8 cellular contexts compared by ENCODE assay signal in the genomic region with DNA sequence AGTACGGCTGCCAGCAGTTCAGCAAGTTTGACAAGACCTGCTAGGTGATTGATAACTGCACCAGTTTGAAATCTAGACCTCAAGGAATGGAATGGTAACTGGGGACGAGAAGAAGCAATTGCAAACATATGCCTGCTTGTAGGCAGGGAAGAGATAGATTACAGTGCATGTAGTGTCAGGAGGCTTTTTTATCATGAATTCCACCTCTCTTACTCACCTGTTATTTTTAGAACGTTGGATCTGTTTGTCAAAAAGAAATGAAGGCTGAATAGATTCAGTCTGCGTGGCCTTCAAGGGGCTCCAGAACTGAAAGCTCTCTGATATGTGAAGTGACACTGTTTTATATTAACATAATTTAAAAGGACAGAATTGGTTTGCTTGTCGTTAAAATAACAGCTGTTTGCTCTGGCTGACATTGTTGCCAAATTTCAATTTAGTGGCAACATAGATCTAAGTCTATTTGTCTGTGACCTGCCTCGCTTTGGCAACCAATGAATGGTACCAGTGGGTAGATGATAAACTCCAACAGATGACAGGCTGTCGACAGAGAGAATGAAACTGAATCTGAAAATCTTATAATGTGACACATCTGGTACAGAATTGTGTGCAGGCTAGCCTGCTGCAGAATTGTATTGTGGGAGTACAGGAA.
DNase-seq lines count a peak whose midpoint lies in the region; ATAC-seq and TF ChIP-seq lines count a peak whose summit lies in the region.

No MANE protein-coding gene starts in this region.

- H3K27me3 ChIP-seq in brain microvascular endothelial cell (replicated peaks): no peaks in the 10 kb centered on the region
- no peaks in the 10 kb centered on the region for H3K27me3 ChIP-seq in muscle layer of duodenum (ENCODE audit: low read depth, low read length)
- H3K27me3 ChIP-seq in CD8-positive, alpha-beta T cell (ENCODE audit: insufficient read depth, low read length): no peaks in the 10 kb centered on the region
- no peaks in the 10 kb centered on the region for H3K27me3 ChIP-seq in upper lobe of left lung

- H3K4me1 Mint-ChIP-seq in CD8-positive, alpha-beta T cell (ENCODE audit: low read depth): peaks cover 10% of the 10 kb centered on the region

- no peaks in the 10 kb centered on the region for H3K9me3 Mint-ChIP-seq in CD8-positive, alpha-beta T cell

- POLR2A ChIA-PET in CD8-positive, alpha-beta T cell (lab: Charles Lee): no interaction called here

- no peaks in the 10 kb centered on the region for H3K27me3 Mint-ChIP-seq in CD8-positive, alpha-beta T cell (ENCODE audit: low read depth)

- intact Hi-C loops in CD8-positive, alpha-beta T cell (cut with DNase I, micrococcal nuclease): no loop called here

- H3K4me1 ChIP-seq in muscle layer of duodenum (ENCODE audit: control insufficient read depth in 1 of 2, insufficient read depth in 2 of 2, low read length in 2 of 2) (peaks cover 3 to 10% of the 10 kb centered on the region in 2 donors), upper lobe of left lung (peaks cover 0 to 6% (median 2%) of the 10 kb centered on the region in 4 donors)
- H3K4me1 ChIP-seq in CD8-positive, alpha-beta T cell (ENCODE audit: insufficient read depth, low read length): no peaks in the 10 kb centered on the region

- no peak for TF ChIP-seq CTCF in brain microvascular endothelial cell (IDR thresholded peaks at IDR 0.05; ENCODE audit: low read depth, low read length, missing control alignments)
- no peak for TF ChIP-seq CTCF in CD8-positive, alpha-beta T cell (IDR thresholded peaks at IDR 0.05)
- TF ChIP-seq CTCF in upper lobe of left lung (IDR thresholded peaks at IDR 0.05): no peak

- H3K36me3 Mint-ChIP-seq in CD8-positive, alpha-beta T cell: peaks cover 7% of the 10 kb centered on the region

- H3K27ac ChIP-seq in brain microvascular endothelial cell (peak overlapping the region; percentile 49), muscle layer of duodenum (ENCODE audit: low read length) (peak overlapping the region; percentile 4), upper lobe of left lung (no peak overlapping the region)
- no peak overlapping the region for H3K27ac ChIP-seq in CD8-positive, alpha-beta T cell (ENCODE audit: low read depth, low read length)

- ATAC-seq in GM19467 (IDR thresholded peaks at IDR 0.05; ENCODE audit: unreplicated experiment) (peak; percentile 98), HG03469 (IDR thresholded peaks at IDR 0.05; ENCODE audit: unreplicated experiment) (peak; percentile 98), upper lobe of left lung (ENCODE audit: low FRiP score in 2 of 2) (no peak)
- no peak for ATAC-seq in CD8-positive, alpha-beta T cell

- TF ChIP-seq EP300 in upper lobe of left lung (IDR thresholded peaks at IDR 0.05): no peak

- no peak for TF ChIP-seq POLR2A in upper lobe of left lung (IDR thresholded peaks at IDR 0.05)

- in situ Hi-C loops in brain microvascular endothelial cell (cut with HindIII; ENCODE audit: low pct_ligation_motif_present, low sequenced_read_pairs): no loop called here

- DNase-seq in GM03348 (ENCODE audit: low spot score): peak; percentile 60
- DNase-seq in brain microvascular endothelial cell: no peak
- no peak for DNase-seq in activated gamma-delta T cell treated with Interleukin-2 at 50 U/mL for 16 hours
- no peak for DNase-seq in CD8-positive, alpha-beta T cell
- DNase-seq in upper lobe of left lung: no peak

- CTCF ChIA-PET in CD8-positive, alpha-beta T cell (lab: Charles Lee): no interaction called here

- H3K9me3 ChIP-seq in muscle layer of duodenum (ENCODE audit: control insufficient read depth in 1 of 2, low read length in 2 of 2) (no peaks in the 10 kb centered on the region), upper lobe of left lung (no peaks in the 10 kb centered on the region)
- H3K9me3 ChIP-seq in CD8-positive, alpha-beta T cell (ENCODE audit: low read length): no peaks in the 10 kb centered on the region

- H3K27ac Mint-ChIP-seq in CD8-positive, alpha-beta T cell: no peak overlapping the region

- H3K36me3 ChIP-seq in brain microvascular endothelial cell (replicated peaks) (no peaks in the 10 kb centered on the region), muscle layer of duodenum (ENCODE audit: control insufficient read depth in 1 of 2, insufficient read depth in 2 of 2, low read length in 2 of 2) (no peaks in the 10 kb centered on the region), upper lobe of left lung (no peaks in the 10 kb centered on the region)
- no peaks in the 10 kb centered on the region for H3K36me3 ChIP-seq in CD8-positive, alpha-beta T cell (ENCODE audit: insufficient read depth, low read length)

- H3K4me3 ChIP-seq in brain microvascular endothelial cell (ENCODE audit: low read depth, low read length): no peak overlapping the region
- H3K4me3 ChIP-seq in muscle layer of duodenum (ENCODE audit: low read depth in 1 of 2, low read length in 2 of 2): no peak overlapping the region
- H3K4me3 ChIP-seq in CD8-positive, alpha-beta T cell (ENCODE audit: low read depth, low read length): no peak overlapping the region
- no peak overlapping the region for H3K4me3 ChIP-seq in upper lobe of left lung

- H3K4me3 Mint-ChIP-seq in CD8-positive, alpha-beta T cell: no peak overlapping the region

- WGBS in upper lobe of left lung, 2 donors: 59 to 67% methylated on average over 7 of the region's 7 CpGs

Comparison
In these comparisons a context has a peak if more than half of its experiments do, and no peak if none do; other contexts are left out.
1. ATAC-seq: peak in GM19467 (single experiment) and HG03469 (single experiment); none in CD8-positive, alpha-beta T cell (single experiment) and upper lobe of left lung (0 of 2).
2. H3K27ac ChIP-seq: peak in brain microvascular endothelial cell (single experiment) and muscle layer of duodenum (single experiment); none in CD8-positive, alpha-beta T cell (single experiment) and upper lobe of left lung (0 of 4).